Comparison of ENCODE assay signal across 1 cellular context in genomic region chr6:136014454-136015421, GRCh38.
TF ChIP-seq lines count a peak whose summit lies in the region.

No MANE protein-coding gene starts in this region.

TF ChIP-seq in GM23338, 12 proteins besides CTCF, POLR2A, EP300 and RAD21 (continued from another document):
- TF ChIP-seq ZNF462 (CRISPR knock-in tag; IDR thresholded peaks at IDR 0.05) = no peak
